ENCODE assay signal across 8 cellular contexts in genomic region chr12:27332407-27333310, GRCh38. TPM values are rescaled to one million over a fixed set of nuclear protein-coding genes. Genes with fewer than 3 reads are reported as not detected.
DNase-seq lines count a peak whose midpoint lies in the region; ATAC-seq and TF ChIP-seq lines count a peak whose summit lies in the region.

A gene with protein sequence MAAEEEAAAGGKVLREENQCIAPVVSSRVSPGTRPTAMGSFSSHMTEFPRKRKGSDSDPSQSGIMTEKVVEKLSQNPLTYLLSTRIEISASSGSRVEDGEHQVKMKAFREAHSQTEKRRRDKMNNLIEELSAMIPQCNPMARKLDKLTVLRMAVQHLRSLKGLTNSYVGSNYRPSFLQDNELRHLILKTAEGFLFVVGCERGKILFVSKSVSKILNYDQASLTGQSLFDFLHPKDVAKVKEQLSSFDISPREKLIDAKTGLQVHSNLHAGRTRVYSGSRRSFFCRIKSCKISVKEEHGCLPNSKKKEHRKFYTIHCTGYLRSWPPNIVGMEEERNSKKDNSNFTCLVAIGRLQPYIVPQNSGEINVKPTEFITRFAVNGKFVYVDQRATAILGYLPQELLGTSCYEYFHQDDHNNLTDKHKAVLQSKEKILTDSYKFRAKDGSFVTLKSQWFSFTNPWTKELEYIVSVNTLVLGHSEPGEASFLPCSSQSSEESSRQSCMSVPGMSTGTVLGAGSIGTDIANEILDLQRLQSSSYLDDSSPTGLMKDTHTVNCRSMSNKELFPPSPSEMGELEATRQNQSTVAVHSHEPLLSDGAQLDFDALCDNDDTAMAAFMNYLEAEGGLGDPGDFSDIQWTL (plus strand): TSS chr12:27332836. CDS start chr12:27333073, 237 bp downstream.

- H3K4me1 ChIP-seq in IMR-90 (ENCODE audit: control insufficient read depth, insufficient read depth, low read length) (peaks cover 15% of the 10 kb centered on the region), SK-N-SH (ENCODE audit: control insufficient read depth in 1 of 2, insufficient read depth in 2 of 2, low read depth in 1 of 2, low read length in 1 of 2) (peaks cover 6 to 8% of the 10 kb centered on the region in 2 experiments; a peak in 3 of 4 replicates), skeletal muscle tissue (ENCODE audit: control insufficient read depth in 3 of 3, insufficient read depth in 3 of 3, low read length in 3 of 3) (peaks cover 8 to 18% (median 9%) of the 10 kb centered on the region in 3 donors)

- H3K56ac ChIP-seq in IMR-90 (ENCODE audit: extremely low read depth, insufficient read depth, low read length): peak within 1 kb of the TSS; percentile 79

- peak within 1 kb of the TSS; percentile 82 for H2AK5ac ChIP-seq in IMR-90 (ENCODE audit: low read depth, low read length)

- H4K91ac ChIP-seq in IMR-90 (ENCODE audit: insufficient read depth, low read depth, low read length): peak within 1 kb of the TSS; percentile 92

- peak within 1 kb of the TSS; percentile 91 for H3K14ac ChIP-seq in IMR-90 (replicated peaks; ENCODE audit: low read depth, low read length)

- H3K79me1 ChIP-seq in IMR-90 (ENCODE audit: low read depth in 1 of 2, low read length in 2 of 2): peaks cover 27 to 45% of the 10 kb centered on the region in 2 experiments

- H3K36me3 ChIP-seq in IMR-90 (ENCODE audit: control insufficient read depth, insufficient read depth, low read length) (peaks cover under 1% of the 10 kb centered on the region; the same call in 1 of the 2 replicates), SK-N-SH (replicated peaks in 1 of 2; ENCODE audit: control insufficient read depth in 1 of 2, insufficient read depth in 2 of 2, low read length in 1 of 2) (peaks cover 0 to 1% of the 10 kb centered on the region in 2 experiments), skeletal muscle tissue (ENCODE audit: control insufficient read depth in 3 of 3, insufficient read depth in 3 of 3, low read length in 3 of 3) (peaks cover 0 to under 1% (median 0%) of the 10 kb centered on the region in 3 donors)

- peaks cover 11% of the 10 kb centered on the region for H3F3A ChIP-seq in SK-N-SH (replicated peaks; ENCODE audit: insufficient read depth)

- H3K9me1 ChIP-seq in IMR-90 (ENCODE audit: insufficient read depth, low read length): peaks cover 13% of the 10 kb centered on the region

- peak within 1 kb of the TSS; percentile 65 for H3K27ac ChIP-seq in IMR-90 (ENCODE audit: insufficient read depth, low read length)
- peak within 1 kb of the TSS; percentile 24 to 86; a peak in 3 of 4 replicates for H3K27ac ChIP-seq in SK-N-SH (ENCODE audit: low read depth in 2 of 2, low read length in 1 of 2)
- H3K27ac ChIP-seq in skeletal muscle tissue (ENCODE audit: low read depth, low read length): no peak within 1 kb of the TSS

- peak within 1 kb of the TSS; percentile 99 for H2BK15ac ChIP-seq in IMR-90 (ENCODE audit: low read depth, low read length)

- H3K27me3 ChIP-seq in IMR-90 (ENCODE audit: control insufficient read depth, insufficient read depth, low read length) (no peaks in the 10 kb centered on the region), SK-N-SH (ENCODE audit: insufficient read depth) (no peaks in the 10 kb centered on the region), skeletal muscle tissue (ENCODE audit: control insufficient read depth in 3 of 3, insufficient read depth in 3 of 3, low read length in 3 of 3) (peaks cover 6 to 30% (median 30%) of the 10 kb centered on the region in 3 donors)

- intact Hi-C loops in IMR-90 (cut with micrococcal nuclease): loop anchor here (5.0 kb wide), 1 partner anchor 320 kb away; no protein-coding TSS in a partner anchor

- H3K18ac ChIP-seq in IMR-90 (ENCODE audit: low read depth, low read length): peak within 1 kb of the TSS; percentile 89

- peak; percentile 76 for DNase-seq in Daoy (ENCODE audit: low read depth)
- peak; percentile 43 for DNase-seq in IMR-90
- DNase-seq in SK-N-SH: peak; percentile 87
- DNase-seq in astrocyte of the cerebellum (ENCODE audit: low read depth): no peak
- DNase-seq in kidney glomerular epithelial cell (lab: John Stamatoyannopoulos, UW): no peak

- H4K20me1 ChIP-seq in IMR-90 (ENCODE audit: insufficient read depth, low read length): no peaks in the 10 kb centered on the region
- H4K20me1 ChIP-seq in SK-N-SH (ENCODE audit: insufficient read depth): no peaks in the 10 kb centered on the region

- CTCF ChIA-PET in IMR-90 (lab: Yijun Ruan, JAX): no interaction called here
- CTCF ChIA-PET in SK-N-SH (lab: Yijun Ruan, JAX): interaction anchor here (1.2 to 2.0 kb wide), 4 partner anchors 27 to 317 kb away, joined by 3 to 7 read pairs (median 4); no protein-coding TSS in a partner anchor

- 0 out of 2 replicates have a peak, but pooled peaks have one; percentile 31 for TF ChIP-seq POLR2A in IMR-90 (IDR thresholded peaks at IDR 0.05; ENCODE audit: low read depth, low read length)

- H3K9me2 ChIP-seq in SK-N-SH: no peaks in the 10 kb centered on the region

- H3K9ac ChIP-seq in IMR-90 (ENCODE audit: low read depth, low read length) (peak within 1 kb of the TSS; percentile 53), SK-N-SH (peak within 1 kb of the TSS; percentile 67), skeletal muscle tissue (ENCODE audit: low read depth in 1 of 3, low read length in 3 of 3) (peak within 1 kb of the TSS; percentile 59 to 62 (median 61))

- H3K23ac ChIP-seq in IMR-90 (ENCODE audit: low read depth, low read length): peak within 1 kb of the TSS; percentile 86

- H3K4me3 ChIP-seq in IMR-90 (ENCODE audit: insufficient read depth, low read depth, low read length): peak within 1 kb of the TSS; percentile 69
- H3K4me3 ChIP-seq in SK-N-SH (ENCODE audit: low read depth in 2 of 2, low read length in 1 of 2): peak within 1 kb of the TSS; percentile 75 to 87
- peak within 1 kb of the TSS; percentile 68 for H3K4me3 ChIP-seq in astrocyte of the cerebellum (ENCODE audit: low read depth, low read length)
- peak within 1 kb of the TSS; percentile 77 for H3K4me3 ChIP-seq in iPS-11a (ENCODE audit: low read depth, low read length)
- peak within 1 kb of the TSS; percentile 56 to 68 (median 60) for H3K4me3 ChIP-seq in skeletal muscle tissue (ENCODE audit: low read length in 3 of 3)

- H3K9me3 ChIP-seq in IMR-90 (ENCODE audit: control insufficient read depth, insufficient read depth, low read length) (no peaks in the 10 kb centered on the region), SK-N-SH (no peaks in the 10 kb centered on the region), skeletal muscle tissue (ENCODE audit: control insufficient read depth in 3 of 3, low read length in 3 of 3) (no peaks in the 10 kb centered on the region)

- peaks cover 32% of the 10 kb centered on the region for H3K79me2 ChIP-seq in SK-N-SH (ENCODE audit: insufficient read depth)

- TF ChIP-seq CTCF in IMR-90 (conservative IDR thresholded peaks at IDR 0.05; ENCODE audit: low read depth, low read length): no peak
- no peak for TF ChIP-seq CTCF in SK-N-SH (IDR thresholded peaks at IDR 0.05)
- no peak for TF ChIP-seq CTCF in astrocyte of the cerebellum (IDR thresholded peaks at IDR 0.05; ENCODE audit: low read depth, low read length, missing control alignments)

- H2AFZ ChIP-seq in IMR-90 (replicated peaks; ENCODE audit: low read length, poor library complexity): peak within 1 kb of the TSS; percentile 92
- H2AFZ ChIP-seq in SK-N-SH (ENCODE audit: low read depth): peak within 1 kb of the TSS; percentile 99

- dilution Hi-C loops in IMR-90 (cut with HindIII; ENCODE audit: low sequenced_read_pairs, unreplicated experiment): no loop called here

- in situ Hi-C loops in IMR-90 (cut with MboI; ENCODE audit: low sequenced_read_pairs) (no loop called here), astrocyte of the cerebellum (cut with HindIII; ENCODE audit: low sequenced_read_pairs) (no loop called here)

- H4K5ac ChIP-seq in IMR-90 (ENCODE audit: low read depth, low read length): peak within 1 kb of the TSS; percentile 86

- 4% methylated on average over 30 of the region's 92 CpGs; no CpG with 5 or more reads in 1 of the 2 experiments for WGBS in IMR-90 (ENCODE audit: extremely low coverage in 2 of 2, insufficient read length in 1 of 2), 2 experiments
- WGBS in SK-N-SH (ENCODE audit: low lambda C conversion rate): 22% methylated on average over 10 of the region's 92 CpGs

- H2BK20ac ChIP-seq in IMR-90 (ENCODE audit: low read depth, low read length): peak within 1 kb of the TSS; percentile 90

- H4K8ac ChIP-seq in IMR-90 (ENCODE audit: low read depth in 2 of 2, low read length in 2 of 2): peak within 1 kb of the TSS; percentile 82 to 95

- TF ChIP-seq EP300 in SK-N-SH (IDR thresholded peaks at IDR 0.05; ENCODE audit: borderline replicate concordance in 1 of 2, low read depth in 1 of 2, low read length in 1 of 2): no peak

- TF ChIP-seq RAD21 in IMR-90 (IDR thresholded peaks at IDR 0.05; ENCODE audit: low read length): no peak
- no peak for TF ChIP-seq RAD21 in SK-N-SH (IDR thresholded peaks at IDR 0.05; ENCODE audit: low read length)

- peak within 1 kb of the TSS; percentile 78 for H2BK120ac ChIP-seq in IMR-90 (ENCODE audit: low read depth, low read length)

- peak within 1 kb of the TSS; percentile 89 for H2AK9ac ChIP-seq in IMR-90 (replicated peaks; ENCODE audit: low read depth, low read length, poor library complexity)

- H2BK5ac ChIP-seq in IMR-90 (ENCODE audit: low read depth, low read length, poor library complexity, severe bottlenecking): peak within 1 kb of the TSS; percentile 90

- ATAC-seq in GM21528 (IDR thresholded peaks at IDR 0.05; ENCODE audit: low FRiP score, unreplicated experiment) (peak; percentile 40), IMR-90 (ENCODE audit: low read depth) (peak; percentile 71)

- peak within 1 kb of the TSS; percentile 100 for H3K4me2 ChIP-seq in IMR-90 (ENCODE audit: low read depth, low read length)
- peak within 1 kb of the TSS; percentile 89 for H3K4me2 ChIP-seq in SK-N-SH

- POLR2A ChIA-PET in IMR-90 (lab: Charles Lee; ENCODE audit: unreplicated experiment): no interaction called here
- POLR2A ChIA-PET in SK-N-SH (lab: Yijun Ruan, JAX): interaction anchor here (1.0 kb wide), 1 partner anchor 310 kb away, joined by 3 read pairs; the partner anchor contains the start of gene MED21

- BruUV-seq in IMR-90 (replicated peaks; lab: Mats Ljungman, UMichigan): no TSS peak

- H3K4ac ChIP-seq in IMR-90 (ENCODE audit: low read depth, low read length): peak within 1 kb of the TSS; percentile 90

TF ChIP-seq in IMR-90, 13 proteins besides CTCF, POLR2A, EP300 and RAD21 (continues in another document):
- TF ChIP-seq MAFK (IDR thresholded peaks at IDR 0.05; ENCODE audit: low read depth, low read length) (no peak), RCOR1 (IDR thresholded peaks at IDR 0.05; ENCODE audit: insufficient replicate concordance, low read length) (no peak)

RNA-seq across cellular contexts. Expression of the gene that starts here (rescaled TPM):
- 57.2 and 65.3 TPM in 2 replicates for total RNA-seq in Daoy (2014; rRNA removed; shearing (Covaris generic))
- total RNA-seq in IMR-90 (2012; rRNA removed) (55.3 and 57.0 TPM in 2 replicates), skeletal muscle tissue (1.6 TPM)
- polyA plus RNA-seq in IMR-90 (2012; rRNA removed) (8.7 and 11.0 TPM in 2 replicates), SK-N-SH (2012; rRNA removed) (6.4 and 7.2 TPM in 2 replicates)
- polyA plus RNA-seq in IMR-90 (2012; cell fraction: cytosol; rRNA removed): 2.4 and 3.4 TPM in 2 replicates
- polyA plus RNA-seq in IMR-90 (2012; cell fraction: nucleus; rRNA removed; ENCODE audit: low replicate concordance): 1.5 and 5.3 TPM in 2 replicates
- 10.0 and 11.4 TPM in 2 replicates for polyA plus RNA-seq in SK-N-SH (2012; cell fraction: cytosol; rRNA removed)
- polyA plus RNA-seq in SK-N-SH (2012; cell fraction: nucleus; rRNA removed): 2.3 and 4.7 TPM in 2 replicates

Comparison
In these comparisons a context has a peak if more than half of its experiments do, and no peak if none do; other contexts are left out.
1. RNA of the gene that starts here (total RNA-seq): 57.2 to 65.3 TPM in Daoy and 55.3 to 57.0 TPM in IMR-90; 1.6 TPM in skeletal muscle tissue (single experiment); every median in the first group is over 10 times any median in the second.
2. DNase-seq: peak in Daoy (single experiment), IMR-90 (single experiment) and SK-N-SH (single experiment); none in astrocyte of the cerebellum (single experiment) and kidney glomerular epithelial cell (single experiment).
3. Peak in every context shown above with its lines, with median percentiles within 50 percentile points of each other: H3K4me3 ChIP-seq and H3K9ac ChIP-seq.